In the genomic region with DNA sequence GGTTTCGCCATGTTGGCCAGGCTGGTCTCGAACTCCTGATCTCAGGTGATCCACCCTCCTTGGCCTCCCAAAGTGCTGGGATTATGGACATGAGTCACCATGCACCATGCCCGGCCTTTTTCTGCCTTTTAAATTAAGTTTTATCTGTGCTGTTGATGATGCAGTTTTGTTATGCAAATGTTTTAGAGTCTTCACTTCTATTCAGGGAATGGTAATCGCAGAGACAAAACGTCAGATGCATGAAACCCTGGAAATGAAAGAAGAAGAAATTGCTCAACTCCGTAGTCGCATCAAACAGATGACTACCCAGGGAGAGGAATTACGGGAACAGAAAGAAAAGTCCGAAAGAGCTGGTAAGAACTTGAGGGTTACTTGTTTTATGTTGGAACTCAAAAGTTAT, we compare ENCODE assay signal across 1 cellular context.
A peak's percentile ranks its signal among the peaks of the same experiment; 100 is the strongest.
TF ChIP-seq lines count a peak whose summit lies in the region.

No MANE protein-coding gene starts in this region.

TF ChIP-seq in H1, 55 proteins besides CTCF, POLR2A, EP300 and RAD21:
- TF ChIP-seq SP4 (IDR thresholded peaks at IDR 0.05; ENCODE audit: low read length) (no peak), JUND (IDR thresholded peaks at IDR 0.05; ENCODE audit: low read length) (peak; percentile 56; the same call in 1 of the 2 replicates), KDM5A (IDR thresholded peaks at IDR 0.05; ENCODE audit: low read length) (no peak), CEBPB (IDR thresholded peaks at IDR 0.05; ENCODE audit: low read depth, low read length) (peak; percentile 93), ZNF274 (IDR thresholded peaks at IDR 0.05; ENCODE audit: borderline replicate concordance, extremely low read depth, low read length) (no peak)
- TF ChIP-seq, protein P1, sequence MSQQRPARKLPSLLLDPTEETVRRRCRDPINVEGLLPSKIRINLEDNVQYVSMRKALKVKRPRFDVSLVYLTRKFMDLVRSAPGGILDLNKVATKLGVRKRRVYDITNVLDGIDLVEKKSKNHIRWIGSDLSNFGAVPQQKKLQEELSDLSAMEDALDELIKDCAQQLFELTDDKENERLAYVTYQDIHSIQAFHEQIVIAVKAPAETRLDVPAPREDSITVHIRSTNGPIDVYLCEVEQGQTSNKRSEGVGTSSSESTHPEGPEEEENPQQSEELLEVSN (IDR thresholded peaks at IDR 0.05), result no peak
